Comparison of ENCODE assay signal across 1 cellular context in the genomic region with DNA sequence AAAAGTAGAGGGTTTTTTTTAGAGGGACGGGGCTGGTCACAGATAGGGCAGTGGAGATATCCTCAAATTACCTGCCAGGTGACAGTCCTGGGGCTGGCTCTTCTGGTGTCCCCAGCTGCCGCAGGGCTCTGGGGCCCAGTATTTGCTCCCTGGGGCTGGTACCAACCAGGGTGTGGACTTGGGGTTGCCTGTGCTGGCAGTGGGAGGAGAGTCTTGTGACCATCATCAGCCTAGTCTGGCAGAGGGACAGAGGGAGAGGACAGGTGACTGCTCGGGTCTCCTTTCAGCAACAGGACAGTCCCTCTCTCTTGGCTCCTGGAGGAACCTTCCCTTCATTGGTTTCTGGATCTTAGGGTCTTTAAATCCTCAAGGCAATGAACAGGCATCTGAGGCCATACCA.
TF ChIP-seq lines count a peak whose summit lies in the region.

No MANE protein-coding gene starts in this region.

TF ChIP-seq in HepG2, 621 proteins besides CTCF, POLR2A, EP300 and RAD21:
- TF ChIP-seq RBM22 (optimal IDR thresholded peaks at IDR 0.05; ENCODE audit: low read length) (no peak), ZNF841 (CRISPR knock-in tag; IDR thresholded peaks at IDR 0.05; ENCODE audit: borderline replicate concordance) (no peak), BORCS8-MEF2B (CRISPR knock-in tag; IDR thresholded peaks at IDR 0.05) (no peak), ARNT (IDR thresholded peaks at IDR 0.05) (no peak), NR1H2 (CRISPR knock-in tag; IDR thresholded peaks at IDR 0.05; ENCODE audit: borderline replicate concordance, low read depth) (no peak), MED1 (CRISPR knock-in tag; IDR thresholded peaks at IDR 0.05) (no peak), TGIF2 (CRISPR knock-in tag; IDR thresholded peaks at IDR 0.05) (no peak), THYN1 (CRISPR knock-in tag; IDR thresholded peaks at IDR 0.05; ENCODE audit: borderline replicate concordance, low read depth) (no peak), ZNF564 (CRISPR knock-in tag; IDR thresholded peaks at IDR 0.05) (no peak), TCF12 (IDR thresholded peaks at IDR 0.05) (no peak), TCF12 (CRISPR knock-in tag; IDR thresholded peaks at IDR 0.05) (no peak), ZNF788 (CRISPR knock-in tag; IDR thresholded peaks at IDR 0.05; ENCODE audit: borderline replicate concordance) (no peak), GATAD2A (CRISPR knock-in tag; IDR thresholded peaks at IDR 0.05) (no peak)
